In the genomic region with DNA sequence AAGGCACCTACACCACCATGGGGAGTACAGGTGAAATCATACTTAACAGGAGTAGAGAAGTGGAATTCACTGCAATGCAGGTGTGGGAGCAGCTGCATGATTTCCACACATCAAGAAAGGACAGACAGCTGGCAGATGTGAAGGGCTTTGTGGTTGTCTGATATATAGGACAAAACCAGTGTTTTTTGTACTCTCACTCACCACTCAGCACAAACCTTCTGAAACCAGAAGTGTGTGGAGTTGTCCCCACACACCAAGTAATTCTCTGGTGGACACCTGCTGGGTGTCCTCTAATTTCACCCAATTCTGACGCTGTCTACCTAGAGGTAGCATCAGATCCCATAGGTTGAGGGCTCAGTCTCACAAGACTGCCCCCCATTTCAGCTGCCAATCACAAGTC, we compare ENCODE assay signal across 25 cellular contexts.
"Had no signal": no experiment of that assay in that cellular context is flagged by ENCODE, and none has a peak within 500 bp of the region (broad histone marks: within the 10 kb centered on the region; RNA-seq: fewer than 3 reads in every experiment).

No MANE protein-coding gene starts in this region.

- H3K27me3 ChIP-seq: colonic mucosa, esophagus muscularis mucosa, esophagus squamous epithelium, foreskin keratinocyte, gastrocnemius medialis, gastroesophageal sphincter, hepatocyte had no signal

- H3K4me2 ChIP-seq: hepatocyte had no signal

- H3K36me3 ChIP-seq: colonic mucosa, esophagus muscularis mucosa, esophagus squamous epithelium, gastrocnemius medialis, gastroesophageal sphincter, heart left ventricle, heart right ventricle had no signal

- ATAC-seq: effector memory CD8-positive, alpha-beta T cell; esophagus mucosa; foreskin keratinocyte; gastrocnemius medialis; gastroesophageal sphincter; heart left ventricle; heart right ventricle had no signal

- H3K4me3 ChIP-seq: colonic mucosa, coronary artery, dorsolateral prefrontal cortex, esophagus muscularis mucosa, esophagus squamous epithelium, gastrocnemius medialis, gastroesophageal sphincter, heart left ventricle, heart right ventricle, hepatocyte had no signal

- H3K79me2 ChIP-seq: hepatocyte had no signal

- H2AFZ ChIP-seq: hepatocyte had no signal

- H3K4me1 ChIP-seq: colonic mucosa, esophagus muscularis mucosa, esophagus squamous epithelium, foreskin keratinocyte, gastrocnemius medialis, gastroesophageal sphincter, heart left ventricle, heart right ventricle had no signal

- DNase-seq: colonic mucosa; cortex of kidney; dermis blood vessel endothelial cell; dorsolateral prefrontal cortex; effector CD4-positive, alpha-beta T cell; effector CD8-positive, alpha-beta T cell; effector memory CD4-positive, alpha-beta T cell; effector memory CD8-positive, alpha-beta T cell; endodermal cell; erythroblast; esophagus squamous epithelium; foreskin fibroblast; foreskin keratinocyte; foreskin melanocyte; gastrocnemius medialis; glutamatergic neuron; head of caudate nucleus; heart left ventricle; heart right ventricle had no signal

- H3K9me3 ChIP-seq: colonic mucosa, esophagus muscularis mucosa, esophagus squamous epithelium, gastrocnemius medialis, gastroesophageal sphincter, heart left ventricle, heart right ventricle had no signal

- H3K27ac ChIP-seq: colonic mucosa, coronary artery, dorsolateral prefrontal cortex, epithelial cell of prostate, esophagus muscularis mucosa, esophagus squamous epithelium, foreskin keratinocyte, gastrocnemius medialis, gastroesophageal sphincter, heart left ventricle, heart right ventricle, hepatocyte had no signal
